9 cellular contexts compared by ENCODE assay signal in genomic region chr2:69514406-69514805, GRCh38.
A peak's percentile ranks its signal among the peaks of the same experiment; 100 is the strongest.
DNase-seq lines count a peak whose midpoint lies in the region; ATAC-seq and TF ChIP-seq lines count a peak whose summit lies in the region.
"Had no signal": no experiment of that assay in that cellular context is flagged by ENCODE, and none has a peak within 500 bp of the region (broad histone marks: within the 10 kb centered on the region; RNA-seq: fewer than 3 reads in every experiment).

No MANE protein-coding gene starts in this region.

- POLR2A ChIA-PET in AG04450 (lab: Yijun Ruan, JAX) = interaction anchor here (0.6 to 0.8 kb wide), 2 partner anchors 25 to 122 kb away, joined by 3 to 7 read pairs; no protein-coding TSS in a partner anchor

- H3K36me3 ChIP-seq in Karpas-422 (ENCODE audit: insufficient read depth, low read length) = no peaks in the 10 kb centered on the region

- H3K79me2 ChIP-seq in Karpas-422 (ENCODE audit: low read length) = no peaks in the 10 kb centered on the region

- no peak overlapping the region for H2AFZ ChIP-seq in Karpas-422 (ENCODE audit: low read length)

- no peaks in the 10 kb centered on the region for H3K9me2 ChIP-seq in Karpas-422 (replicated peaks; ENCODE audit: insufficient read depth, low read length)

- no peaks in the 10 kb centered on the region for H3K4me1 ChIP-seq in Karpas-422 (ENCODE audit: low read length)

- TF ChIP-seq CTCF in AG04450 (IDR thresholded peaks at IDR 0.05; ENCODE audit: low read depth, low read length) (peak; percentile 22; the same call in 1 of the 2 replicates), HFFc6 (IDR thresholded peaks at IDR 0.05) (no peak), choroid plexus epithelial cell (conservative IDR thresholded peaks at IDR 0.05; ENCODE audit: low read depth, low read length) (peak; percentile 39)

- H3K27ac ChIP-seq in AG04450 (ENCODE audit: low read depth, low read length) (peak overlapping the region; percentile 59), Karpas-422 (ENCODE audit: low read length) (no peak overlapping the region)

- H3K36me3 Mint-ChIP-seq in HFFc6 (ENCODE audit: low read depth) = peaks cover 58% of the 10 kb centered on the region

- no peaks in the 10 kb centered on the region for H3K9me3 ChIP-seq in AG04450 (ENCODE audit: control insufficient read depth, insufficient read depth, low read length)
- H3K9me3 ChIP-seq in Karpas-422 (ENCODE audit: low read length) = no peaks in the 10 kb centered on the region

- no peaks in the 10 kb centered on the region for H4K20me1 ChIP-seq in Karpas-422 (ENCODE audit: insufficient read depth, low read depth, low read length)

- H3K27me3 ChIP-seq in AG04450 (ENCODE audit: control insufficient read depth, insufficient read depth, low read length) (no peaks in the 10 kb centered on the region), Karpas-422 (ENCODE audit: low read length) (no peaks in the 10 kb centered on the region)

- ATAC-seq in GM18505 (IDR thresholded peaks at IDR 0.05; ENCODE audit: unreplicated experiment) (no peak), GM19023 (IDR thresholded peaks at IDR 0.05; ENCODE audit: unreplicated experiment) (no peak)

- no peak overlapping the region for H3K4me2 ChIP-seq in Karpas-422 (ENCODE audit: low read depth, low read length, poor library complexity, severe bottlenecking)

- no peak overlapping the region for H3K4me3 Mint-ChIP-seq in HFFc6

- H3K27ac Mint-ChIP-seq in HFFc6 = peak overlapping the region; percentile 51

- H3K27me3 Mint-ChIP-seq in HFFc6 (ENCODE audit: insufficient read depth) = no peaks in the 10 kb centered on the region

- peaks cover 19% of the 10 kb centered on the region for H3K4me1 Mint-ChIP-seq in HFFc6 (ENCODE audit: low read depth)

- TF ChIP-seq POLR2A in GM18505 (IDR thresholded peaks at IDR 0.05; ENCODE audit: borderline replicate concordance, extremely low read depth, insufficient read depth, insufficient read length) = no peak

- H3K9ac ChIP-seq in Karpas-422 (ENCODE audit: low read length) = no peak overlapping the region

- CTCF ChIA-PET in AG04450 (lab: Charles Lee) = interaction anchor here (1.6 kb wide), 1 partner anchor 77 kb away, joined by 4 read pairs; the partner anchor contains the start of gene NFU1

- peak; percentile 83 for DNase-seq in AG04450 (ENCODE audit: low read depth, low spot score)
- peak; percentile 63 for DNase-seq in HFFc6
- peak; percentile 93 for DNase-seq in choroid plexus epithelial cell (ENCODE audit: low read depth)
- DNase-seq in lung microvascular endothelial cell (ENCODE audit: low read depth in 2 of 2) = peak; percentile 60 to 67
- no peak for DNase-seq in HUDEP-2 (lab: John Stamatoyannopoulos, UW; ENCODE audit: unreplicated experiment in 76 of 76)
- DNase-seq in Karpas-422 = no peak
- DNase-seq: effector CD4-positive, alpha-beta T cell had no signal

- H3K9me3 Mint-ChIP-seq in HFFc6 = no peaks in the 10 kb centered on the region

- no peak overlapping the region for H3K4me3 ChIP-seq in AG04450 (ENCODE audit: low read depth, low read length)
- no peak overlapping the region for H3K4me3 ChIP-seq in choroid plexus epithelial cell (ENCODE audit: low read depth, low read length)
- H3K4me3 ChIP-seq in Karpas-422 (ENCODE audit: low read length) = no peak overlapping the region

Comparison
In these comparisons a context has a peak if more than half of its experiments do, and no peak if none do; other contexts are left out.
1. DNase-seq: peak in AG04450 (single experiment), HFFc6 (single experiment), choroid plexus epithelial cell (single experiment) and lung microvascular endothelial cell (2 of 2); none in HUDEP-2 (0 of 76) and Karpas-422 (single experiment).